ENCODE assay signal across 1 cellular context in genomic region chr16:67543036-67543435, GRCh38.
TF ChIP-seq lines count a peak whose summit lies in the region.

No MANE protein-coding gene starts in this region.

TF ChIP-seq in K562, 482 proteins besides CTCF, POLR2A, EP300 and RAD21:
- no peak for TF ChIP-seq E4F1 (CRISPR knock-in tag; IDR thresholded peaks at IDR 0.05; ENCODE audit: borderline replicate concordance)
- TF ChIP-seq HNRNPL (IDR thresholded peaks at IDR 0.05; ENCODE audit: low read depth, low read length), result no peak
- no peak for TF ChIP-seq SMARCE1 (IDR thresholded peaks at IDR 0.05)
- TF ChIP-seq PHF21A (IDR thresholded peaks at IDR 0.05; ENCODE audit: borderline replicate concordance, low read depth), result no peak
- TF ChIP-seq FOXK2 (conservative IDR thresholded peaks at IDR 0.05 in 1 of 2, IDR thresholded peaks at IDR 0.05 in 1 of 2; ENCODE audit: low read depth in 2 of 2), result no peak
- TF ChIP-seq ZFP36 (IDR thresholded peaks at IDR 0.05; ENCODE audit: low read depth, low read length, partially characterized antibody), result peak; percentile 61
- peak; percentile 46 for TF ChIP-seq POLR2G (IDR thresholded peaks at IDR 0.05; ENCODE audit: low read depth, low read length)
- TF ChIP-seq CSDE1 (IDR thresholded peaks at IDR 0.05), result no peak
- TF ChIP-seq ZNF124 (CRISPR knock-in tag; IDR thresholded peaks at IDR 0.05), result no peak
- TF ChIP-seq RREB1 (CRISPR knock-in tag; IDR thresholded peaks at IDR 0.05), result no peak
